In the genomic region with DNA sequence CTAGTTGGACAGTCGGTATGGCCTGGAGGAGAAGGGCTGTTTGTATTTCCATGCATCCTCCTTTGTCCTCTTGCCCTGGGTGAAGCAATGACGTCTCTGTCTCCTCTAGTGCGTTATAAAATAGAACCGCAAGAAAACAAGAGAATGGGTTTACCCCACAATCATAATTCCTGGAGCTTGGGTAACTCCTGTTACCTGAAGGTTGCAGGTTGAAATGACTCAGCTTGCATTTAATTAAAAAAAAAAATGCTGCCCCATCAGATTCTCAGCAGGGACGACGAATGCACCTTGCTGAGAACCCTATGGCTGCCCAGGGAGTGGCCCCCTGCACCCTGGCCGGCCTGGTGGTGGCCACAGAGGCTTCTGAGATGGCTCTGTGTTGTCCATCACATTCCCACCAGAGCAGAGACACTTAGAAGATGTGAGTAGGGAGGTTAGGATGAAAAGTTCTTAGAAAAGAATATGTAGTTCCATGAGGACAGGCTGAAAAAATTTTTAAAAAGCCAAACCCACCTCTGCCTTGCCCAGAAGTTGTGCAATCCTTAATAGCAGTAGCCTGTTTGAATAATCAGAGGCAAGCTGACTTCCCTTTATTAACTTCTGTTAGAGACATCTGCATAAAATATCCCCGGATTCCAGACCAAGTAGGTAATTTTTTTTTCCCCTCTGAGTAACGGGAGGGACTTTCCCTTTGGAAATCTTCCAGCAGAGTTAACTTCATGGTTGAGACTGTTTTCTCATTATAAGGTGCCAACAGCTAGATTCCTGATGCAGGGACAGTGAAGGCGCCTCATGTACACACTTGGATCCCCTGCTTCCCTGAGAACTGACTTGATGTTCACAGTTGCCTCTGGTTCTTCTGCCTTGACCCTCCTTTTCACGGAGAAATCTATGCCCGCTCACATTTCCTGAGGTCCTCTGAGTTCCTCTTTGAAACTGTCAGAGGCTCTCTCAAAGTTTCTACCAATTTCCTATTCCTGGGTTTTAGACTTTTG, we compare ENCODE assay signal across 1 cellular context.
TF ChIP-seq lines count a peak whose summit lies in the region.

No MANE protein-coding gene starts in this region.

TF ChIP-seq in HepG2, 621 proteins besides CTCF, POLR2A, EP300 and RAD21 (continued from another document and continues in another):
- TF ChIP-seq MEF2D (CRISPR knock-in tag; IDR thresholded peaks at IDR 0.05) = no peak
- no peak for TF ChIP-seq ZNF350 (CRISPR knock-in tag; IDR thresholded peaks at IDR 0.05; ENCODE audit: borderline replicate concordance, low read depth)
- no peak for TF ChIP-seq HOXA9 (CRISPR knock-in tag; IDR thresholded peaks at IDR 0.05; ENCODE audit: borderline replicate concordance)
- TF ChIP-seq TEAD3 (CRISPR knock-in tag; optimal IDR thresholded peaks at IDR 0.05; ENCODE audit: borderline replicate concordance) = no peak
- no peak for TF ChIP-seq RBM39 (IDR thresholded peaks at IDR 0.05; ENCODE audit: low read depth, low read length, poor library complexity, severe bottlenecking)
- TF ChIP-seq NBN (conservative IDR thresholded peaks at IDR 0.05) = no peak
- TF ChIP-seq ZSCAN21 (CRISPR knock-in tag; IDR thresholded peaks at IDR 0.05; ENCODE audit: borderline replicate concordance) = no peak
- TF ChIP-seq, protein P1, sequence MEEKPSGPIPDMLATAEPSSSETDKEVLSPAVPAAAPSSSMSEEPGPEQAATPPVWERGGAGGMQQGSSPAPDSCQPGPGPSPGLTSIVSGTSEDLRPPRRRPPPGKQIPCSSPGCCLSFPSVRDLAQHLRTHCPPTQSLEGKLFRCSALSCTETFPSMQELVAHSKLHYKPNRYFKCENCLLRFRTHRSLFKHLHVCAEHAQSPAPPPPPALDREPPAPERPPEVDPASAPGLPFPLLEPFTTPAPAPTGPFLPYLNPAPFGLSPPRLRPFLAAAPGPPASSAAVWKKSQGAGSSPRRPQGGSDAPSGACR (CRISPR knock-in tag; IDR thresholded peaks at IDR 0.05) = no peak
- TF ChIP-seq NR2F2 (IDR thresholded peaks at IDR 0.05; ENCODE audit: borderline replicate concordance, low read depth) = no peak
- no peak for TF ChIP-seq PATZ1 (CRISPR knock-in tag; IDR thresholded peaks at IDR 0.05)
- TF ChIP-seq NFE2L1 (CRISPR knock-in tag; IDR thresholded peaks at IDR 0.05; ENCODE audit: borderline replicate concordance) = no peak
- TF ChIP-seq GFI1 (CRISPR knock-in tag; IDR thresholded peaks at IDR 0.05; ENCODE audit: borderline replicate concordance) = no peak
- TF ChIP-seq SATB2 (CRISPR knock-in tag; IDR thresholded peaks at IDR 0.05) = no peak
- TF ChIP-seq GATAD2A (CRISPR knock-in tag; IDR thresholded peaks at IDR 0.05) = 0 out of 2 replicates have a peak, but pooled peaks have one; percentile 16
- no peak for TF ChIP-seq AFF4 (CRISPR knock-in tag; IDR thresholded peaks at IDR 0.05)
- no peak for TF ChIP-seq CENPT (CRISPR knock-in tag; IDR thresholded peaks at IDR 0.05; ENCODE audit: low read depth)
- TF ChIP-seq, protein P2, sequence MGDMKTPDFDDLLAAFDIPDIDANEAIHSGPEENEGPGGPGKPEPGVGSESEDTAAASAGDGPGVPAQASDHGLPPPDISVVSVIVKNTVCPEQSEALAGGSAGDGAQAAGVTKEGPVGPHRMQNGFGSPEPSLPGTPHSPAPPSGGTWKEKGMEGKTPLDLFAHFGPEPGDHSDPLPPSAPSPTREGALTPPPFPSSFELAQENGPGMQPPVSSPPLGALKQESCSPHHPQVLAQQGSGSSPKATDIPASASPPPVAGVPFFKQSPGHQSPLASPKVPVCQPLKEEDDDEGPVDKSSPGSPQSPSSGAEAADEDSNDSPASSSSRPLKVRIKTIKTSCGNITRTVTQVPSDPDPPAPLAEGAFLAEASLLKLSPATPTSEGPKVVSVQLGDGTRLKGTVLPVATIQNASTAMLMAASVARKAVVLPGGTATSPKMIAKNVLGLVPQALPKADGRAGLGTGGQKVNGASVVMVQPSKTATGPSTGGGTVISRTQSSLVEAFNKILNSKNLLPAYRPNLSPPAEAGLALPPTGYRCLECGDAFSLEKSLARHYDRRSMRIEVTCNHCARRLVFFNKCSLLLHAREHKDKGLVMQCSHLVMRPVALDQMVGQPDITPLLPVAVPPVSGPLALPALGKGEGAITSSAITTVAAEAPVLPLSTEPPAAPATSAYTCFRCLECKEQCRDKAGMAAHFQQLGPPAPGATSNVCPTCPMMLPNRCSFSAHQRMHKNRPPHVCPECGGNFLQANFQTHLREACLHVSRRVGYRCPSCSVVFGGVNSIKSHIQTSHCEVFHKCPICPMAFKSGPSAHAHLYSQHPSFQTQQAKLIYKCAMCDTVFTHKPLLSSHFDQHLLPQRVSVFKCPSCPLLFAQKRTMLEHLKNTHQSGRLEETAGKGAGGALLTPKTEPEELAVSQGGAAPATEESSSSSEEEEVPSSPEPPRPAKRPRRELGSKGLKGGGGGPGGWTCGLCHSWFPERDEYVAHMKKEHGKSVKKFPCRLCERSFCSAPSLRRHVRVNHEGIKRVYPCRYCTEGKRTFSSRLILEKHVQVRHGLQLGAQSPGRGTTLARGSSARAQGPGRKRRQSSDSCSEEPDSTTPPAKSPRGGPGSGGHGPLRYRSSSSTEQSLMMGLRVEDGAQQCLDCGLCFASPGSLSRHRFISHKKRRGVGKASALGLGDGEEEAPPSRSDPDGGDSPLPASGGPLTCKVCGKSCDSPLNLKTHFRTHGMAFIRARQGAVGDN (CRISPR knock-in tag; IDR thresholded peaks at IDR 0.05) = peak; percentile 43
- TF ChIP-seq, protein P3, sequence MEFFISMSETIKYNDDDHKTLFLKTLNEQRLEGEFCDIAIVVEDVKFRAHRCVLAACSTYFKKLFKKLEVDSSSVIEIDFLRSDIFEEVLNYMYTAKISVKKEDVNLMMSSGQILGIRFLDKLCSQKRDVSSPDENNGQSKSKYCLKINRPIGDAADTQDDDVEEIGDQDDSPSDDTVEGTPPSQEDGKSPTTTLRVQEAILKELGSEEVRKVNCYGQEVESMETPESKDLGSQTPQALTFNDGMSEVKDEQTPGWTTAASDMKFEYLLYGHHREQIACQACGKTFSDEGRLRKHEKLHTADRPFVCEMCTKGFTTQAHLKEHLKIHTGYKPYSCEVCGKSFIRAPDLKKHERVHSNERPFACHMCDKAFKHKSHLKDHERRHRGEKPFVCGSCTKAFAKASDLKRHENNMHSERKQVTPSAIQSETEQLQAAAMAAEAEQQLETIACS (CRISPR knock-in tag; IDR thresholded peaks at IDR 0.05) = no peak
- TF ChIP-seq CEBPB (IDR thresholded peaks at IDR 0.05; ENCODE audit: borderline replicate concordance, low read depth, low read length) = peak; percentile 77
- no peak for TF ChIP-seq ZNF556 (CRISPR knock-in tag; IDR thresholded peaks at IDR 0.05; ENCODE audit: borderline replicate concordance)
- no peak for TF ChIP-seq SALL1 (CRISPR knock-in tag; IDR thresholded peaks at IDR 0.05)
- no peak for TF ChIP-seq ZNF142 (CRISPR knock-in tag; IDR thresholded peaks at IDR 0.05)
- TF ChIP-seq, protein P4, sequence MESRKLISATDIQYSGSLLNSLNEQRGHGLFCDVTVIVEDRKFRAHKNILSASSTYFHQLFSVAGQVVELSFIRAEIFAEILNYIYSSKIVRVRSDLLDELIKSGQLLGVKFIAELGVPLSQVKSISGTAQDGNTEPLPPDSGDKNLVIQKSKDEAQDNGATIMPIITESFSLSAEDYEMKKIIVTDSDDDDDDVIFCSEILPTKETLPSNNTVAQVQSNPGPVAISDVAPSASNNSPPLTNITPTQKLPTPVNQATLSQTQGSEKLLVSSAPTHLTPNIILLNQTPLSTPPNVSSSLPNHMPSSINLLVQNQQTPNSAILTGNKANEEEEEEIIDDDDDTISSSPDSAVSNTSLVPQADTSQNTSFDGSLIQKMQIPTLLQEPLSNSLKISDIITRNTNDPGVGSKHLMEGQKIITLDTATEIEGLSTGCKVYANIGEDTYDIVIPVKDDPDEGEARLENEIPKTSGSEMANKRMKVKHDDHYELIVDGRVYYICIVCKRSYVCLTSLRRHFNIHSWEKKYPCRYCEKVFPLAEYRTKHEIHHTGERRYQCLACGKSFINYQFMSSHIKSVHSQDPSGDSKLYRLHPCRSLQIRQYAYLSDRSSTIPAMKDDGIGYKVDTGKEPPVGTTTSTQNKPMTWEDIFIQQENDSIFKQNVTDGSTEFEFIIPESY (CRISPR knock-in tag; IDR thresholded peaks at IDR 0.05) = 0 out of 2 replicates have a peak, but pooled peaks have one; percentile 26
- no peak for TF ChIP-seq SNAPC2 (CRISPR knock-in tag; IDR thresholded peaks at IDR 0.05)
- 0 out of 2 replicates have a peak, but pooled peaks have one; percentile 2 for TF ChIP-seq ZNF329 (CRISPR knock-in tag; IDR thresholded peaks at IDR 0.05; ENCODE audit: low read depth)
- TF ChIP-seq, protein P5, sequence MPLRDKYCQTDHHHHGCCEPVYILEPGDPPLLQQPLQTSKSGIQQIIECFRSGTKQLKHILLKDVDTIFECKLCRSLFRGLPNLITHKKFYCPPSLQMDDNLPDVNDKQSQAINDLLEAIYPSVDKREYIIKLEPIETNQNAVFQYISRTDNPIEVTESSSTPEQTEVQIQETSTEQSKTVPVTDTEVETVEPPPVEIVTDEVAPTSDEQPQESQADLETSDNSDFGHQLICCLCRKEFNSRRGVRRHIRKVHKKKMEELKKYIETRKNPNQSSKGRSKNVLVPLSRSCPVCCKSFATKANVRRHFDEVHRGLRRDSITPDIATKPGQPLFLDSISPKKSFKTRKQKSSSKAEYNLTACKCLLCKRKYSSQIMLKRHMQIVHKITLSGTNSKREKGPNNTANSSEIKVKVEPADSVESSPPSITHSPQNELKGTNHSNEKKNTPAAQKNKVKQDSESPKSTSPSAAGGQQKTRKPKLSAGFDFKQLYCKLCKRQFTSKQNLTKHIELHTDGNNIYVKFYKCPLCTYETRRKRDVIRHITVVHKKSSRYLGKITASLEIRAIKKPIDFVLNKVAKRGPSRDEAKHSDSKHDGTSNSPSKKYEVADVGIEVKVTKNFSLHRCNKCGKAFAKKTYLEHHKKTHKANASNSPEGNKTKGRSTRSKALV (CRISPR knock-in tag; IDR thresholded peaks at IDR 0.05) = 0 out of 2 replicates have a peak, but pooled peaks have one; percentile 10
- TF ChIP-seq CEBPG (CRISPR knock-in tag; IDR thresholded peaks at IDR 0.05) = peak; percentile 68
